In the genomic region with DNA sequence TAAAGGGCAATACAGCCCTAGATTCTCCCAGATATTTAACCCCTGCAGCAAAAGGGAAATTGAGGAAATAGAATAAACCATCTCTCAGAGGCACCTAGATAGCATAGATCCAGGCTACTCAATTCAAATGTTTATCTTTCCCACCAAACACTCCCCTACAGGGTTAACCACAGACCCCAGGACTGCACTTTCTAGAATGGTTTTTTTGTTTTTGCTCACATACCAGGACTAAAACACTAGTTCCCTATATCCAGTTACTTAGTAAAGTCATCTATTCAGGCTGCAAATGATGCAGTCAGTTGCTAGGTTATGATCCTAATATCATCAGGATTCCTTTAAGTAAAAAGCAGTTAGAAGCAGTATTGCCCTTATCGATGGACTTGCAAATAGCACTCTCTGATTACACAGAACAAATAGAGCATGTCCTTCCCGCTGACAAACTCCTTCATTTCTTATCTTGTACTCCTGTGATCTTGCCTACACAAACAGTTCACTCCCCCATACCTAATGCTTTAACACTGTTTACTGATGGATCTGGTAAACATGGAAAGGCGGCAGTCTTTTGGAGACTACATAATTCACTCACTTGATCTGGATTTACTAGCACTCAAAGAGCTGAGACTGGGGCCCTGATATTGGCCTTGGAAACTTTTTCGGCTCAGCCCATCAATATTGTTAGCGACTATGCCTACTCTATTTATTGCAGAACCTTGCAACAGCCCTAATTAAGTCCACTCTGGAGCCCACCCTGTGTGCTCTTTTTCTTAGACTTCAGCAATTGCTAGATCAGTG, we compare ENCODE assay signal across 18 cellular contexts.
DNase-seq lines count a peak whose midpoint lies in the region; ATAC-seq and TF ChIP-seq lines count a peak whose summit lies in the region.
"Had no signal": no experiment of that assay in that cellular context is flagged by ENCODE, and none has a peak within 500 bp of the region (broad histone marks: within the 10 kb centered on the region; RNA-seq: fewer than 3 reads in every experiment).

No MANE protein-coding gene starts in this region.

- DNase-seq in NCI-H510A treated with DMSO at 0.1 percent for 48 hours (lab: John Stamatoyannopoulos, UW), result peak; percentile 64
- no peak for DNase-seq in NCI-H510A (lab: John Stamatoyannopoulos, UW)
- no peak for DNase-seq in WTC11 (ENCODE audit: low spot score)
- no peak for DNase-seq in left lobe of liver (ENCODE audit: low spot score)
- DNase-seq in NCI-H1436 (lab: John Stamatoyannopoulos, UW), result no peak
- no peak for DNase-seq in NCI-H187 treated with DMSO at 0.1 percent for 48 hours (lab: John Stamatoyannopoulos, UW)
- DNase-seq in CD4-positive, alpha-beta memory T cell, result no peak
- DNase-seq: DMS 273 treated with DMSO at 0.1 percent for 48 hours, EL, MV-4-11, NCI-H1417, NCI-H2081, NCI-H526 treated with DMSO at 0.1 percent for 48 hours, OCI-M1, SHP77 treated with DMSO at 0.1 percent for 48 hours had no signal

- intact Hi-C loops in CD4-positive, alpha-beta memory T cell (cut with micrococcal nuclease), result no loop called here

- ATAC-seq in WTC11 (no peak), left lobe of liver (peak; percentile 36), GM19023 (IDR thresholded peaks at IDR 0.05; ENCODE audit: unreplicated experiment) (no peak)
- ATAC-seq: SK-N-SH treated with all-trans-retinoic acid at 6 μM for 48 hours had no signal

- H3K27ac Mint-ChIP-seq in WTC11, result no peak overlapping the region
- no peak overlapping the region for H3K27ac Mint-ChIP-seq in CD4-positive, alpha-beta memory T cell

- no peak for TF ChIP-seq CTCF in WTC11 (IDR thresholded peaks at IDR 0.05)

- H3K36me3 Mint-ChIP-seq in WTC11, result peaks cover 26% of the 10 kb centered on the region
- peaks cover 0 to 14% of the 10 kb centered on the region in 2 donors for H3K36me3 Mint-ChIP-seq in CD4-positive, alpha-beta memory T cell

- no peak overlapping the region for H3K4me3 ChIP-seq in CD4-positive, alpha-beta memory T cell (ENCODE audit: low read length in 2 of 2)
- H3K4me3 ChIP-seq: BLaER1 treated with 17β-estradiol and CSF1 and Interleukin-3, amounts not matched to agents 10 nM and 100 nM had no signal

- peaks cover 72% of the 10 kb centered on the region for H3K27me3 Mint-ChIP-seq in WTC11 (ENCODE audit: low read depth)
- no peaks in the 10 kb centered on the region for H3K27me3 Mint-ChIP-seq in CD4-positive, alpha-beta memory T cell

- CTCF ChIA-PET in WTC11 (lab: Charles Lee), result no interaction called here
- CTCF ChIA-PET in CD4-positive, alpha-beta memory T cell (lab: Charles Lee; ENCODE audit: partially characterized antibody), result no interaction called here

- H3K4me1 ChIP-seq in CD4-positive, alpha-beta memory T cell (ENCODE audit: insufficient read depth, low read length), result no peaks in the 10 kb centered on the region
- H3K4me1 ChIP-seq: BLaER1 treated with 17β-estradiol and CSF1 and Interleukin-3, amounts not matched to agents 10 nM and 100 nM had no signal

- H3K27ac ChIP-seq in CD4-positive, alpha-beta memory T cell (ENCODE audit: low read depth, low read length), result no peak overlapping the region
- H3K27ac ChIP-seq: BLaER1 treated with 17β-estradiol and CSF1 and Interleukin-3, amounts not matched to agents 10 nM and 100 nM had no signal

- POLR2A ChIA-PET in WTC11 (lab: Charles Lee), result no interaction called here
- POLR2A ChIA-PET in CD4-positive, alpha-beta memory T cell (lab: Charles Lee; ENCODE audit: partially characterized antibody), result no interaction called here

- H3K4me3 Mint-ChIP-seq in WTC11, result no peak overlapping the region
- no peak overlapping the region for H3K4me3 Mint-ChIP-seq in CD4-positive, alpha-beta memory T cell

- peaks cover 39% of the 10 kb centered on the region for H3K4me1 Mint-ChIP-seq in WTC11
- no peaks in the 10 kb centered on the region for H3K4me1 Mint-ChIP-seq in CD4-positive, alpha-beta memory T cell

- H3K36me3 ChIP-seq in CD4-positive, alpha-beta memory T cell (ENCODE audit: insufficient read depth, low read length), result no peaks in the 10 kb centered on the region

- no peaks in the 10 kb centered on the region for H3K27me3 ChIP-seq in CD4-positive, alpha-beta memory T cell (ENCODE audit: insufficient read depth, low read length)
- H3K27me3 ChIP-seq: BLaER1 treated with 17β-estradiol and CSF1 and Interleukin-3, amounts not matched to agents 10 nM and 100 nM had no signal

- H3K9me3 Mint-ChIP-seq in WTC11, result peaks cover 57% of the 10 kb centered on the region
- peaks cover 0 to 24% (median 15%) of the 10 kb centered on the region in 8 donors for H3K9me3 Mint-ChIP-seq in CD4-positive, alpha-beta memory T cell

- no peaks in the 10 kb centered on the region for H3K9me3 ChIP-seq in CD4-positive, alpha-beta memory T cell (ENCODE audit: control insufficient read depth in 1 of 2, low read length in 2 of 2)

TF ChIP-seq in WTC11, 78 proteins besides CTCF, POLR2A, EP300 and RAD21:
- TF ChIP-seq GTF2I (CRISPR knock-in tag; conservative IDR thresholded peaks at IDR 0.05) (no peak), GABPB1 (CRISPR knock-in tag; IDR thresholded peaks at IDR 0.05) (peak; percentile 84), RORB (CRISPR knock-in tag; IDR thresholded peaks at IDR 0.05) (peak; percentile 75; the same call in 1 of the 2 replicates)
- TF ChIP-seq, protein P1, sequence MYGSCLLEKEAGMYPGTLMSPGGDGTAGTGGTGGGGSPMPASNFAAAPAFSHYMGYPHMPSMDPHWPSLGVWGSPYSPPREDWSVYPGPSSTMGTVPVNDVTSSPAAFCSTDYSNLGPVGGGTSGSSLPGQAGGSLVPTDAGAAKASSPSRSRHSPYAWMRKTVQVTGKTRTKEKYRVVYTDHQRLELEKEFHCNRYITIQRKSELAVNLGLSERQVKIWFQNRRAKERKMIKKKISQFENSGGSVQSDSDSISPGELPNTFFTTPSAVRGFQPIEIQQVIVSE (CRISPR knock-in tag; IDR thresholded peaks at IDR 0.05; ENCODE audit: borderline replicate concordance), result no peak
